Comparison of ENCODE assay signal across 8 cellular contexts in the genomic region with DNA sequence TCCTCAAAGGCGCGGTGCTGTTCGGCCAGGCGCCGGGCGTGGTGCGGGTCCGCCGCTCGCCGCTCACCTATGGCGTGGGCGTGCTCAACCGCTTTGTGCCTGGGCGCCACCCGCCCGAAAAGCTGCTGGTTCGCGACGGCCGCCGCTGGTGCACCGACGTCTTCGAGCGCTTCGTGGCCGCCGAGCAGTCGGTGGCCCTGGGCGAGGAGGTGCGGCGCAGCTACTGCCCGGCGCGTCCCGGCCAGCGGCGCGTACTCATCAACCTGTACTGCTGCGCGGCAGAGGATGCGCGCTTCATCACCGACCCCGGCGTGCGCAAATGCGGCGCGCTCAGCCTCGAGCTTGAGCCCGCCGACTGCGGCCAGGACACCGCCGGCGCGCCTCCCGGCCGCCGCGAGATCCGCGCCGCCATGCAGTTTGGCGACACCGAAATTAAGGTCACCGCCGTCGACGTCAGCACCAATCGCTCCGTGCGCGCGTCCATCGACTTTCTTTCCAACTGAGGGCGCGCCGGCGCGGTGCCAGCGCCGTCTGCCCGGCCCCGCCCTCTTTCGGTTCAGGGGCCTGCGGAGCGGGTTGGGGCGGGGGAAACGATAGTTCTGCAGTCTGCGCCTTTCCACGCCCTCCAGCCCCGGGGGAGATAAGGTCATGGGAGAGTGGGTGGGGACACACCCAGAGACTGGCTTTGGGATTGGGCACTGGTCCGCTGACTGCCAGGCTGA. TPM values are rescaled to one million over a fixed set of nuclear protein-coding genes. Genes with fewer than 3 reads are reported as not detected.
DNase-seq lines count a peak whose midpoint lies in the region; ATAC-seq and TF ChIP-seq lines count a peak whose summit lies in the region.

No MANE protein-coding gene starts in this region.

- peaks cover 4% of the 10 kb centered on the region; the same call in 1 of the 2 replicates for H3K36me3 ChIP-seq in RWPE2 (ENCODE audit: low read depth)
- no peaks in the 10 kb centered on the region for H3K36me3 ChIP-seq in body of pancreas (replicated peaks in 1 of 2; ENCODE audit: insufficient read depth in 1 of 2, low read depth in 2 of 2)

- TF ChIP-seq CTCF in RWPE2 (IDR thresholded peaks at IDR 0.05; ENCODE audit: poor library complexity, severe bottlenecking) (no peak), body of pancreas (IDR thresholded peaks at IDR 0.05) (no peak)

- ATAC-seq in RWPE2 (ENCODE audit: low read depth) (peak; percentile 32), body of pancreas (peak; percentile 50), left lobe of liver (peak; percentile 73), HG02678 (IDR thresholded peaks at IDR 0.05; ENCODE audit: unreplicated experiment) (no peak)

- DNase-seq in DMS153 treated with DMSO at 0.1 percent for 48 hours (lab: John Stamatoyannopoulos, UW; ENCODE audit: unreplicated experiment) (peak; percentile 50), RWPE2 (ENCODE audit: low spot score) (no peak), body of pancreas (peak; percentile 57 to 76 (median 63)), left lobe of liver (ENCODE audit: low spot score) (peak; percentile 72), NOMO-1 (lab: John Stamatoyannopoulos, UW; ENCODE audit: unreplicated experiment in 2 of 2) (no peak), cortex of kidney (lab: John Stamatoyannopoulos, UW) (no peak)
- DNase-seq in stimulated activated CD4-positive, alpha-beta T cell treated with anti-CD3 and anti-CD28 coated beads, TNF-alpha, amount 100 ng/mL, for 24 hours (ENCODE audit: low read depth in 3 of 3) = peak in 2 of 3 experiments; percentile 22 to 63

- H3K27ac ChIP-seq in RWPE2 (ENCODE audit: poor library complexity, severe bottlenecking) (no peak overlapping the region), body of pancreas (no peak overlapping the region)

- no peaks in the 10 kb centered on the region for H3K4me1 ChIP-seq in RWPE2 (ENCODE audit: insufficient read depth, poor library complexity, severe bottlenecking)
- H3K4me1 ChIP-seq in body of pancreas = peaks cover 32% of the 10 kb centered on the region

- intact Hi-C loops in body of pancreas (cut with DNase I) = no loop called here

- peaks cover 23% of the 10 kb centered on the region for H3K27me3 ChIP-seq in RWPE2 (ENCODE audit: insufficient read depth, poor library complexity, severe bottlenecking)
- peaks cover 0 to 13% of the 10 kb centered on the region in 2 donors for H3K27me3 ChIP-seq in body of pancreas

- H3K4me3 ChIP-seq in RWPE2 (ENCODE audit: severe bottlenecking) (peak overlapping the region; percentile 23), body of pancreas (peak overlapping the region in 1 of 2 donors; percentile 16)

- no peaks in the 10 kb centered on the region for H3K9me3 ChIP-seq in RWPE2 (ENCODE audit: severe bottlenecking)
- H3K9me3 ChIP-seq in body of pancreas = no peaks in the 10 kb centered on the region

- 4 to 21% methylated on average over 2 to 95 of the region's 96 CpGs for WGBS in body of pancreas, 2 donors

- TF ChIP-seq POLR2A in body of pancreas (IDR thresholded peaks at IDR 0.05) = peak in 1 of 3 donors; percentile 11

RNA-seq across cellular contexts. Expression of a gene that starts 15.7 kb away (rescaled TPM):
- total RNA-seq in body of pancreas (10 to 100 TPM; 11.2 to 26.7 TPM), left lobe of liver (10.6 TPM)

RNA-seq across cellular contexts. Expression of a gene that starts 19.3 kb away (rescaled TPM):
- 1 to 10 TPM; 3.3 to 4.4 TPM for total RNA-seq in body of pancreas
- total RNA-seq in left lobe of liver = 1.4 TPM

RNA-seq across cellular contexts. Expression of a gene that starts 29.4 kb away (rescaled TPM):
- total RNA-seq in body of pancreas (1 to 10 TPM in 1 of 2 donors, under 1 TPM in 1; 0.66 to 1.3 TPM), left lobe of liver (0.10 TPM)

RNA-seq across cellular contexts. Expression of a gene that starts 34.7 kb away (rescaled TPM):
- 10 to 100 TPM; 57.9 to 61.0 TPM for total RNA-seq in body of pancreas
- total RNA-seq in left lobe of liver = 39.4 TPM

RNA-seq across cellular contexts. Expression of a gene that starts 39.4 kb away (rescaled TPM):
- total RNA-seq in body of pancreas = 1 to 10 TPM; 2.1 to 5.9 TPM
- total RNA-seq in left lobe of liver = 5.9 TPM

Comparison
In these comparisons a context has a peak if more than half of its experiments do, and no peak if none do; other contexts are left out.
1. DNase-seq: peak in DMS153 treated with DMSO at 0.1 percent for 48 hours (single experiment), body of pancreas (4 of 4), left lobe of liver (single experiment) and stimulated activated CD4-positive, alpha-beta T cell treated with anti-CD3 and anti-CD28 coated beads, TNF-alpha, amount 100 ng/mL, for 24 hours (2 of 3); none in RWPE2 (single experiment), NOMO-1 (0 of 2) and cortex of kidney (single experiment).